ENCODE assay signal across 20 cellular contexts in genomic region chr9:18874069-18874468, GRCh38.
DNase-seq lines count a peak whose midpoint lies in the region; ATAC-seq and TF ChIP-seq lines count a peak whose summit lies in the region.
"Had no signal": no experiment of that assay in that cellular context is flagged by ENCODE, and none has a peak within 500 bp of the region (broad histone marks: within the 10 kb centered on the region; RNA-seq: fewer than 3 reads in every experiment).

No MANE protein-coding gene starts in this region.

- intact Hi-C loops in sigmoid colon (cut with DNase I): no loop called here

- H3K27me3 ChIP-seq in sigmoid colon: no peaks in the 10 kb centered on the region
- H3K27me3 ChIP-seq: SJCRH30 had no signal

- DNase-seq in GM13976 (ENCODE audit: low spot score): no peak
- no peak for DNase-seq in T-helper 2 cell
- DNase-seq in sigmoid colon: no peak
- DNase-seq: CD4-positive, CD25-positive, alpha-beta regulatory T cell; EL; GF-D8; KG1; MV-4-11; NCI-H1105 treated with DMSO at 0.1 percent for 48 hours; NCI-H2029 treated with DMSO at 0.1 percent for 48 hours; NCI-H2171; NCI-H345; NCI-H524; NCI-H82; SJCRH30; T-cell had no signal

- no peak for TF ChIP-seq EP300 in sigmoid colon (IDR thresholded peaks at IDR 0.05)

- no peak overlapping the region for H3K27ac ChIP-seq in sigmoid colon
- H3K27ac ChIP-seq: SJCRH30 had no signal

- no peak for TF ChIP-seq POLR2A in sigmoid colon (IDR thresholded peaks at IDR 0.05)

- no peaks in the 10 kb centered on the region for H3K4me1 ChIP-seq in sigmoid colon
- H3K4me1 ChIP-seq: SJCRH30 had no signal

- WGBS in sigmoid colon, 2 donors: 92 to 96% methylated on average over 4 of the region's 4 CpGs

- ATAC-seq in GM18858 (IDR thresholded peaks at IDR 0.05; ENCODE audit: unreplicated experiment) (peak; percentile 63), GM21526 (IDR thresholded peaks at IDR 0.05; ENCODE audit: low FRiP score, unreplicated experiment) (peak; percentile 68), HG03520 (IDR thresholded peaks at IDR 0.05; ENCODE audit: unreplicated experiment) (peak; percentile 44), GM18868 (IDR thresholded peaks at IDR 0.05; ENCODE audit: unreplicated experiment) (no peak)
- ATAC-seq: T-cell had no signal

- peaks cover 0 to 7% (median 4%) of the 10 kb centered on the region in 4 donors for H3K9me3 ChIP-seq in sigmoid colon
- H3K9me3 ChIP-seq: SJCRH30 had no signal

- H3K36me3 ChIP-seq in sigmoid colon: no peaks in the 10 kb centered on the region
- H3K36me3 ChIP-seq: SJCRH30 had no signal

- H3K4me3 ChIP-seq in sigmoid colon: no peak overlapping the region
- H3K4me3 ChIP-seq: SJCRH30 had no signal

- TF ChIP-seq CTCF in GM13976 (IDR thresholded peaks at IDR 0.05; ENCODE audit: borderline replicate concordance, control extremely low read depth, extremely low read depth, insufficient read depth, missing control alignments) (no peak), sigmoid colon (IDR thresholded peaks at IDR 0.05) (no peak)

- in situ Hi-C loops in GM13976 (cut with MboI; ENCODE audit: low sequenced_read_pairs, unreplicated experiment): no loop called here
